In genomic region chr2:141200191-141200590, GRCh38 we compare ENCODE assay signal across 1 cellular context.
TF ChIP-seq lines count a peak whose summit lies in the region.

No MANE protein-coding gene starts in this region.

TF ChIP-seq in SK-N-SH, 30 proteins besides CTCF, POLR2A, EP300 and RAD21 (continued from another document):
- TF ChIP-seq MEF2A (IDR thresholded peaks at IDR 0.05; ENCODE audit: borderline replicate concordance, low read depth) = no peak
- no peak for TF ChIP-seq RCOR1 (IDR thresholded peaks at IDR 0.05; ENCODE audit: low read length)
- TF ChIP-seq EZH2phosphoT487 (IDR thresholded peaks at IDR 0.05; ENCODE audit: borderline replicate concordance, low read depth) = no peak
- no peak for TF ChIP-seq GABPA (IDR thresholded peaks at IDR 0.05; ENCODE audit: low read depth)
